In genomic region chr9:108156270-108156998, GRCh38 we compare ENCODE assay signal across 15 cellular contexts.
DNase-seq lines count a peak whose midpoint lies in the region; ATAC-seq and TF ChIP-seq lines count a peak whose summit lies in the region.
"Had no signal": no experiment of that assay in that cellular context is flagged by ENCODE, and none has a peak within 500 bp of the region (broad histone marks: within the 10 kb centered on the region; RNA-seq: fewer than 3 reads in every experiment).

No MANE protein-coding gene starts in this region.

- no peaks in the 10 kb centered on the region for H3K9me2 ChIP-seq in PC-9 (ENCODE audit: insufficient read depth)

- H3K27ac ChIP-seq in PC-9: peak overlapping the region; percentile 68
- H3K27ac ChIP-seq: 22Rv1 had no signal

- CTCF ChIA-PET in PC-9 (lab: Charles Lee): no interaction called here

- H3K4me1 ChIP-seq in PC-9 (replicated peaks; ENCODE audit: insufficient read depth): peaks cover 19% of the 10 kb centered on the region

- ATAC-seq in GM18502 (IDR thresholded peaks at IDR 0.05; ENCODE audit: poor library complexity, unreplicated experiment) (no peak), GM18907 (IDR thresholded peaks at IDR 0.05; ENCODE audit: unreplicated experiment) (no peak)

- H3K9me3 ChIP-seq in PC-9 (ENCODE audit: insufficient read depth, low read depth): no peaks in the 10 kb centered on the region; the same call in 1 of the 2 replicates
- H3K9me3 ChIP-seq: Peyer's patch had no signal

- intact Hi-C loops in PC-9 (cut with micrococcal nuclease; ENCODE audit: unreplicated experiment): no loop called here

- H2AFZ ChIP-seq in PC-9: 0 out of 2 replicates have a peak overlapping the region, but pooled peaks have one; percentile 20

- peaks cover 8% of the 10 kb centered on the region for H3K4me1 Mint-ChIP-seq in type B pancreatic cell (ENCODE audit: unreplicated experiment)
- H3K4me1 Mint-ChIP-seq: mesothelial cell of epicardium had no signal

- H3K36me3 ChIP-seq in PC-9 (ENCODE audit: low read depth): no peaks in the 10 kb centered on the region
- H3K36me3 ChIP-seq: Peyer's patch had no signal

- H3K4me3 ChIP-seq in PC-9 (no peak overlapping the region), fibroblast of mammary gland (ENCODE audit: control insufficient read depth, low read depth, low read length) (no peak overlapping the region)
- H3K4me3 ChIP-seq: Peyer's patch had no signal

- H3K27me3 ChIP-seq in PC-9 (ENCODE audit: insufficient read depth, low read depth): no peaks in the 10 kb centered on the region
- H3K27me3 ChIP-seq: Peyer's patch had no signal

- H3K4me3 Mint-ChIP-seq in type B pancreatic cell: no peak overlapping the region
- H3K4me3 Mint-ChIP-seq: mesothelial cell of epicardium had no signal

- H3K36me3 Mint-ChIP-seq in type B pancreatic cell: no peaks in the 10 kb centered on the region
- H3K36me3 Mint-ChIP-seq: mesothelial cell of epicardium had no signal

- H3K27me3 Mint-ChIP-seq in type B pancreatic cell: no peaks in the 10 kb centered on the region

- no peaks in the 10 kb centered on the region for H4K20me1 ChIP-seq in PC-9 (ENCODE audit: insufficient read depth)

- peak overlapping the region; percentile 8 for H3K27ac Mint-ChIP-seq in type B pancreatic cell
- H3K27ac Mint-ChIP-seq: mesothelial cell of epicardium had no signal

- H3K79me2 ChIP-seq in PC-9 (ENCODE audit: low read depth): no peaks in the 10 kb centered on the region

- BruUV-seq in PC-9 (replicated peaks; lab: Mats Ljungman, UMichigan): no TSS peak

- no peaks in the 10 kb centered on the region; the same call in 1 of the 2 replicates for H3F3A ChIP-seq in PC-9 (ENCODE audit: insufficient read depth, low read depth)

- no peaks in the 10 kb centered on the region for H3K9me3 Mint-ChIP-seq in type B pancreatic cell
- H3K9me3 Mint-ChIP-seq: mesothelial cell of epicardium had no signal

- H3K4me2 ChIP-seq in PC-9: peak overlapping the region; percentile 54

- DNase-seq in NCI-H146 (lab: John Stamatoyannopoulos, UW) (peak; percentile 28), NCI-H146 treated with DMSO at 0.1 percent for 48 hours (lab: John Stamatoyannopoulos, UW; ENCODE audit: unreplicated experiment) (no peak), PC-9 (peak; percentile 32 to 79), fibroblast of mammary gland (ENCODE audit: low read depth) (peak; percentile 53), type B pancreatic cell (ENCODE audit: extremely low spot score, unreplicated experiment) (no peak), NCI-H1092 treated with DMSO at 0.1 percent for 48 hours (lab: John Stamatoyannopoulos, UW) (no peak)
- DNase-seq: amygdala, DND-41, hypothalamus, NCI-H1694 had no signal

- no peak for TF ChIP-seq CTCF in PC-9 (conservative IDR thresholded peaks at IDR 0.05)
- no peak for TF ChIP-seq CTCF in fibroblast of mammary gland (conservative IDR thresholded peaks at IDR 0.05; ENCODE audit: control insufficient read depth, insufficient read depth, low read depth, low read length)
- TF ChIP-seq CTCF in type B pancreatic cell (conservative IDR thresholded peaks at IDR 0.05): no peak

- POLR2A ChIA-PET in PC-9 (lab: Charles Lee; ENCODE audit: unreplicated experiment): no interaction called here

Comparison
In these comparisons a context has a peak if more than half of its experiments do, and no peak if none do; other contexts are left out.
1. DNase-seq: peak in NCI-H146 (single experiment), PC-9 (2 of 2) and fibroblast of mammary gland (single experiment); none in NCI-H146 treated with DMSO at 0.1 percent for 48 hours (single experiment), type B pancreatic cell (single experiment) and NCI-H1092 treated with DMSO at 0.1 percent for 48 hours (single experiment).